In the genomic region with DNA sequence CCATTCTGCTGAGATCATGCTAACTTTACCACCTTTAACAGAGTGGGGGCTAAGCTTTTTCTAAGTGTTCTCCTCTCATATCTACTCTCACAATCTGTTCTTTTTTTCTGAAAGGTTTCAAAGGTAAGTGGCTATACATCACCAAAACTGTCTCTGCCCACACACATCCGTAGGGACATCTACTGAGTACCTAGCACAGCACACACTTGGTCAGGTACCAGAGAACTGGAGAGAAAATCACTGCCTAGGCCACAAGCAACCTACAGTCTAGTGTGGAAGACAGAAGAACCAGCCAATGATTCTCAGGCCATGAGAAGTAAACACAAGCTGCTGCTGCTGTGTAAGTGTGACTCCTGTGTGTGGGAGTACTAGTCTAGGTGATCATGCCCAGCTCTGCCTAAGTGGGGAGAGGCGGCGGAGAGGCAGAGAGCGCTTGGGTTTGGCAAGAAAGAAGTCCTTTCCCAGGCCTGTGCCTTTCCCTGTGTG, we compare ENCODE assay signal across 10 cellular contexts.
DNase-seq lines count a peak whose midpoint lies in the region; ATAC-seq and TF ChIP-seq lines count a peak whose summit lies in the region.
"Had no signal": no experiment of that assay in that cellular context is flagged by ENCODE, and none has a peak within 500 bp of the region (broad histone marks: within the 10 kb centered on the region; RNA-seq: fewer than 3 reads in every experiment).

No MANE protein-coding gene starts in this region.

- CTCF ChIA-PET in CD4-positive, alpha-beta memory T cell (lab: Charles Lee; ENCODE audit: partially characterized antibody) = no interaction called here

- no peaks in the 10 kb centered on the region for H3K27me3 ChIP-seq in CD4-positive, alpha-beta memory T cell (ENCODE audit: insufficient read depth, low read length)
- no peaks in the 10 kb centered on the region for H3K27me3 ChIP-seq in gastroesophageal sphincter

- DNase-seq in middle frontal gyrus (ENCODE audit: extremely low spot score, low spot score) (peak; percentile 53), LoVo (ENCODE audit: low spot score) (no peak), HCEC 1CT (no peak)
- DNase-seq in CD4-positive, alpha-beta memory T cell = no peak
- DNase-seq: NCI-H187 had no signal

- no peak overlapping the region for H3K4me3 ChIP-seq in CD4-positive, alpha-beta memory T cell (ENCODE audit: low read length in 2 of 2)
- no peak overlapping the region for H3K4me3 ChIP-seq in gastroesophageal sphincter

- no peak for TF ChIP-seq CTCF in gastroesophageal sphincter (IDR thresholded peaks at IDR 0.05)

- ATAC-seq in GM18868 (IDR thresholded peaks at IDR 0.05; ENCODE audit: unreplicated experiment) (peak; percentile 62), GM21786 (IDR thresholded peaks at IDR 0.05; ENCODE audit: unreplicated experiment) (peak; percentile 41), HG03521 (IDR thresholded peaks at IDR 0.05; ENCODE audit: unreplicated experiment) (peak; percentile 55), gastroesophageal sphincter (no peak)

- no peak for TF ChIP-seq POLR2A in gastroesophageal sphincter (IDR thresholded peaks at IDR 0.05)

- no peak overlapping the region for H3K27ac ChIP-seq in CD4-positive, alpha-beta memory T cell (ENCODE audit: low read depth, low read length)
- peak overlapping the region in 2 of 4 donors; percentile 21 to 79 for H3K27ac ChIP-seq in gastroesophageal sphincter

- POLR2A ChIA-PET in CD4-positive, alpha-beta memory T cell (lab: Charles Lee; ENCODE audit: partially characterized antibody) = no interaction called here

- no peaks in the 10 kb centered on the region for H3K9me3 Mint-ChIP-seq in CD4-positive, alpha-beta memory T cell
- H3K9me3 Mint-ChIP-seq: activated CD4-positive, alpha-beta T cell treated with anti-CD3 and anti-CD28 coated beads, Interleukin-2, amount 10 ng/mL, durations not matched to agents 24 days and 14 days had no signal

- H3K4me1 Mint-ChIP-seq in CD4-positive, alpha-beta memory T cell = peaks cover 0 to 9% (median under 1%) of the 10 kb centered on the region in 4 donors

- no peak overlapping the region for H3K4me3 Mint-ChIP-seq in CD4-positive, alpha-beta memory T cell
- H3K4me3 Mint-ChIP-seq: activated CD4-positive, alpha-beta T cell treated with anti-CD3 and anti-CD28 coated beads, Interleukin-2, amount 10 ng/mL, durations not matched to agents 24 days and 14 days had no signal

- H3K9me3 ChIP-seq in CD4-positive, alpha-beta memory T cell (ENCODE audit: control insufficient read depth in 1 of 2, low read length in 2 of 2) = no peaks in the 10 kb centered on the region
- H3K9me3 ChIP-seq in gastroesophageal sphincter = no peaks in the 10 kb centered on the region

- WGBS in gastroesophageal sphincter (ENCODE audit: low coverage in 1 of 2), 2 donors = 88% methylated on average over 4 of the region's 4 CpGs; no CpG with 5 or more reads in 1 of the 2 donors

- H3K4me1 ChIP-seq in CD4-positive, alpha-beta memory T cell (ENCODE audit: insufficient read depth, low read length) = no peaks in the 10 kb centered on the region
- peaks cover 11 to 78% (median 14%) of the 10 kb centered on the region in 3 donors for H3K4me1 ChIP-seq in gastroesophageal sphincter

- intact Hi-C loops in CD4-positive, alpha-beta memory T cell (cut with micrococcal nuclease) = no loop called here

- H3K27ac Mint-ChIP-seq in CD4-positive, alpha-beta memory T cell = peak overlapping the region in 3 of 7 donors; percentile 9 to 48 (median 27)

- H3K27me3 Mint-ChIP-seq in CD4-positive, alpha-beta memory T cell = no peaks in the 10 kb centered on the region
- H3K27me3 Mint-ChIP-seq: activated CD4-positive, alpha-beta T cell treated with anti-CD3 and anti-CD28 coated beads, Interleukin-2, amount 10 ng/mL, durations not matched to agents 24 days and 14 days had no signal

- H3K36me3 Mint-ChIP-seq in CD4-positive, alpha-beta memory T cell = peaks cover 20 to 22% of the 10 kb centered on the region in 2 donors

- no peaks in the 10 kb centered on the region for H3K36me3 ChIP-seq in CD4-positive, alpha-beta memory T cell (ENCODE audit: insufficient read depth, low read length)
- no peaks in the 10 kb centered on the region for H3K36me3 ChIP-seq in gastroesophageal sphincter

- TF ChIP-seq EP300 in gastroesophageal sphincter (IDR thresholded peaks at IDR 0.05) = no peak
